In the genomic region with DNA sequence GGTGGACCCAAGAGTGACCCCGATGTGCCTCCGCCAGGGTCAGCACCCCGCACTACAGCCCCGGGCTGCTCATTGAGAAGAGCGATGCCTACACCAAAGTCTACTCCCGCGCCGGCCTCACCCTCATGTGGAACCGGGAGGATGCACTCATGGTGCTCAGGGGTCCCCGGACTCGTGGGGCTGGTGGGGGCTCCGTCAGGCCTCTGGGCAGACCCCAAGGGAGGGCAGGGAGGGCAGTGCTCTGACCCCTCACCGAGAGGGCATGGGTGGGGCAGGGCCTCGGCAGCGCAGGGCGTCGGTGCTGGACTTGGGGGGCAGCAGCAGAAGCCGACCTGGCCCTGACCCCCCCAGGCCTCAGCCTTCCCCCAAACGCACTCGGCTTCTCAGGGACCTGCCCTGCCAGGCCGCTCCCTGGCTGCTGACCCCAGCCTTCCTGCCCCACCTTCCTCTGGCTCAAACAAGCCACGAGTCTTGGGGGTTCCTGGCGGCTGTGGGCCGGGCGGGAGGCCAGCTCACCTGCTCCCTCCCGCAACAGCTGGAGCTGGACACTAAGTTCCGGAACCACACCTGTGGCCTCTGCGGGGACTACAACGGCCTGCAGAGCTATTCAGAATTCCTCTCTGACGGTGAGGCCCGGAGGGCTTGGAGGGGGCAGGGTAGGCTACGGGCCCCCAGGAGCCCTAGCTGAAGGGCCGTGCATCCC, we compare ENCODE assay signal across 1 cellular context.
TF ChIP-seq lines count a peak whose summit lies in the region.

No MANE protein-coding gene starts in this region.

TF ChIP-seq in H1, 55 proteins besides CTCF, POLR2A, EP300 and RAD21:
- TF ChIP-seq RNF2 (IDR thresholded peaks at IDR 0.05; ENCODE audit: borderline replicate concordance, low read depth, low read length, missing control alignments, poor library complexity, severe bottlenecking) (no peak), PHF8 (conservative IDR thresholded peaks at IDR 0.05; ENCODE audit: low read depth, low read length) (no peak)
